In genomic region chr7:45976485-45976856, GRCh38 we compare ENCODE assay signal across 1 cellular context.
TF ChIP-seq lines count a peak whose summit lies in the region.

No MANE protein-coding gene starts in this region.

TF ChIP-seq in A549, 52 proteins besides CTCF, POLR2A, EP300 and RAD21:
- TF ChIP-seq BCL3 (IDR thresholded peaks at IDR 0.05) (no peak), EHF (CRISPR knock-in tag; IDR thresholded peaks at IDR 0.05) (no peak), HOXB13 (CRISPR knock-in tag; IDR thresholded peaks at IDR 0.05; ENCODE audit: low read depth) (no peak), POLR2AphosphoS2 (conservative IDR thresholded peaks at IDR 0.05; ENCODE audit: low read length) (no peak), ZNF302 (CRISPR knock-in tag; IDR thresholded peaks at IDR 0.05) (no peak), USF2 (IDR thresholded peaks at IDR 0.05) (no peak), FOXS1 (CRISPR knock-in tag; IDR thresholded peaks at IDR 0.05) (no peak), KDM5A (IDR thresholded peaks at IDR 0.05) (no peak), ZFP36 (IDR thresholded peaks at IDR 0.05; ENCODE audit: borderline replicate concordance, partially characterized antibody) (no peak), RNF2 (IDR thresholded peaks at IDR 0.05; ENCODE audit: borderline replicate concordance, low read depth) (no peak), JUN (IDR thresholded peaks at IDR 0.05) (no peak), TFCP2L1 (CRISPR knock-in tag; IDR thresholded peaks at IDR 0.05) (no peak), MAZ (IDR thresholded peaks at IDR 0.05; ENCODE audit: borderline replicate concordance, low read depth, low read length) (no peak), FOSB (CRISPR knock-in tag; IDR thresholded peaks at IDR 0.05) (no peak), HEYL (CRISPR knock-in tag; IDR thresholded peaks at IDR 0.05) (no peak), CHD2 (IDR thresholded peaks at IDR 0.05; ENCODE audit: low read length, partially characterized antibody) (no peak), HMGXB4 (CRISPR knock-in tag; IDR thresholded peaks at IDR 0.05; ENCODE audit: borderline replicate concordance) (no peak)
